21 cellular contexts compared by ENCODE assay signal in genomic region chr10:11294831-11295230, GRCh38.
DNase-seq lines count a peak whose midpoint lies in the region; TF ChIP-seq lines count a peak whose summit lies in the region.
"Had no signal": no experiment of that assay in that cellular context is flagged by ENCODE, and none has a peak within 500 bp of the region (broad histone marks: within the 10 kb centered on the region; RNA-seq: fewer than 3 reads in every experiment).

No MANE protein-coding gene starts in this region.

- WGBS in adrenal gland, 4 donors, result 52 to 69% (median 58%) methylated on average over 4 of the region's 4 CpGs

- TF ChIP-seq CTCF in type B pancreatic cell (conservative IDR thresholded peaks at IDR 0.05) (no peak), adrenal gland (IDR thresholded peaks at IDR 0.05) (no peak)

- H3K9me3 ChIP-seq in adrenal gland (replicated peaks in 1 of 3), result no peaks in the 10 kb centered on the region
- H3K9me3 ChIP-seq: BE2C, HAP-1, heart right ventricle, stomach, thyroid gland had no signal

- no peaks in the 10 kb centered on the region for H3K27me3 ChIP-seq in adrenal gland
- H3K27me3 ChIP-seq: BE2C, heart right ventricle, stomach, thyroid gland had no signal

- no peak for TF ChIP-seq POLR2A in adrenal gland (IDR thresholded peaks at IDR 0.05)

- H3K27me3 Mint-ChIP-seq in activated naive CD4-positive, alpha-beta T cell treated with anti-CD3 and anti-CD28 coated beads, Interleukin-2, amount 10 ng/mL, durations not matched to agents 7 days and 5 days, result no peaks in the 10 kb centered on the region
- no peaks in the 10 kb centered on the region for H3K27me3 Mint-ChIP-seq in activated naive CD8-positive, alpha-beta T cell treated with anti-CD3 and anti-CD28 coated beads for 36 hours
- peaks cover 3 to 42% (median 33%) of the 10 kb centered on the region in 3 donors for H3K27me3 Mint-ChIP-seq in immature natural killer cell (ENCODE audit: low read depth in 3 of 3)
- H3K27me3 Mint-ChIP-seq in type B pancreatic cell, result no peaks in the 10 kb centered on the region
- H3K27me3 Mint-ChIP-seq: brain had no signal

- no peaks in the 10 kb centered on the region for H3K9me3 Mint-ChIP-seq in activated naive CD4-positive, alpha-beta T cell treated with anti-CD3 and anti-CD28 coated beads, Interleukin-2, amount 10 ng/mL, durations not matched to agents 7 days and 5 days
- H3K9me3 Mint-ChIP-seq in activated naive CD8-positive, alpha-beta T cell treated with anti-CD3 and anti-CD28 coated beads for 36 hours, result no peaks in the 10 kb centered on the region
- H3K9me3 Mint-ChIP-seq in immature natural killer cell, result no peaks in the 10 kb centered on the region
- H3K9me3 Mint-ChIP-seq in type B pancreatic cell, result no peaks in the 10 kb centered on the region
- H3K9me3 Mint-ChIP-seq: activated T-helper 1 cell treated with anti-CD3 and anti-CD28 coated beads, Interleukin-12 subunit alpha, Interleukin-12 subunit beta, Interleukin-2, Interleukin-4 antibody, amounts not matched to agents 30 ng/mL and 10 ng/mL and 1 ng/mL, durations not matched to agents 14 hours and 24 hours and 36 hours; brain; T-helper 1 cell treated with Interleukin-12 subunit alpha and Interleukin-12 subunit beta and Interleukin-4 antibody, amounts not matched to agents 30 μg/mL and 1 μg/mL, for 36 hours had no signal

- H3K36me3 Mint-ChIP-seq in activated naive CD4-positive, alpha-beta T cell treated with anti-CD3 and anti-CD28 coated beads, Interleukin-2, amount 10 ng/mL, durations not matched to agents 7 days and 5 days, result peaks cover 86% of the 10 kb centered on the region
- H3K36me3 Mint-ChIP-seq in activated naive CD8-positive, alpha-beta T cell treated with anti-CD3 and anti-CD28 coated beads for 36 hours, result peaks cover 75% of the 10 kb centered on the region
- H3K36me3 Mint-ChIP-seq in immature natural killer cell (peaks cover 26 to 66% (median 56%) of the 10 kb centered on the region in 3 donors), type B pancreatic cell (no peaks in the 10 kb centered on the region)

- H3K4me3 Mint-ChIP-seq in activated naive CD4-positive, alpha-beta T cell treated with anti-CD3 and anti-CD28 coated beads, Interleukin-2, amount 10 ng/mL, durations not matched to agents 7 days and 5 days, result no peak overlapping the region
- H3K4me3 Mint-ChIP-seq in activated naive CD8-positive, alpha-beta T cell treated with anti-CD3 and anti-CD28 coated beads for 36 hours, result no peak overlapping the region
- no peak overlapping the region for H3K4me3 Mint-ChIP-seq in immature natural killer cell
- peak overlapping the region; percentile 25 for H3K4me3 Mint-ChIP-seq in type B pancreatic cell
- H3K4me3 Mint-ChIP-seq: activated T-helper 1 cell treated with anti-CD3 and anti-CD28 coated beads, Interleukin-12 subunit alpha, Interleukin-12 subunit beta, Interleukin-2, Interleukin-4 antibody, amounts not matched to agents 30 ng/mL and 10 ng/mL and 1 ng/mL, durations not matched to agents 14 hours and 24 hours and 36 hours; brain; T-helper 1 cell treated with Interleukin-12 subunit alpha and Interleukin-12 subunit beta and Interleukin-4 antibody, amounts not matched to agents 30 μg/mL and 1 μg/mL, for 36 hours had no signal

- H3K4me1 Mint-ChIP-seq in activated naive CD4-positive, alpha-beta T cell treated with anti-CD3 and anti-CD28 coated beads, Interleukin-2, amount 10 ng/mL, durations not matched to agents 7 days and 5 days, result peaks cover 4% of the 10 kb centered on the region
- H3K4me1 Mint-ChIP-seq in activated naive CD8-positive, alpha-beta T cell treated with anti-CD3 and anti-CD28 coated beads for 36 hours, result peaks cover 39% of the 10 kb centered on the region
- H3K4me1 Mint-ChIP-seq in immature natural killer cell, result peaks cover 50 to 90% of the 10 kb centered on the region in 2 donors
- H3K4me1 Mint-ChIP-seq in type B pancreatic cell (ENCODE audit: unreplicated experiment), result peaks cover 5% of the 10 kb centered on the region

- H3K4me1 ChIP-seq in adrenal gland (replicated peaks in 1 of 2), result no peaks in the 10 kb centered on the region
- H3K4me1 ChIP-seq: BE2C, HAP-1, stomach, thyroid gland had no signal

- peak overlapping the region; percentile 28 for H3K27ac Mint-ChIP-seq in activated naive CD4-positive, alpha-beta T cell treated with anti-CD3 and anti-CD28 coated beads, Interleukin-2, amount 10 ng/mL, durations not matched to agents 7 days and 5 days
- H3K27ac Mint-ChIP-seq in activated naive CD8-positive, alpha-beta T cell treated with anti-CD3 and anti-CD28 coated beads for 36 hours, result peak overlapping the region; percentile 55
- H3K27ac Mint-ChIP-seq in immature natural killer cell (peak overlapping the region in 5 of 6 donors; percentile 46 to 76 (median 67)), type B pancreatic cell (peak overlapping the region; percentile 94)
- H3K27ac Mint-ChIP-seq: activated T-helper 1 cell treated with anti-CD3 and anti-CD28 coated beads, Interleukin-12 subunit alpha, Interleukin-12 subunit beta, Interleukin-2, Interleukin-4 antibody, amounts not matched to agents 30 ng/mL and 10 ng/mL and 1 ng/mL, durations not matched to agents 14 hours and 24 hours and 36 hours; T-helper 1 cell treated with Interleukin-12 subunit alpha and Interleukin-12 subunit beta and Interleukin-4 antibody, amounts not matched to agents 30 μg/mL and 1 μg/mL, for 36 hours had no signal

- no peak for DNase-seq in activated naive CD4-positive, alpha-beta T cell treated with anti-CD3 and anti-CD28 coated beads, Interleukin-2, amount 10 ng/mL, durations not matched to agents 7 days and 5 days
- no peak for DNase-seq in activated naive CD4-positive, alpha-beta T cell treated with anti-CD3 and anti-CD28 coated beads, Interleukin-2, amount 50 U/mL, for 16 hours
- no peak for DNase-seq in activated naive CD8-positive, alpha-beta T cell treated with anti-CD3 and anti-CD28 coated beads for 36 hours
- no peak for DNase-seq in immature natural killer cell
- no peak for DNase-seq in type B pancreatic cell (ENCODE audit: extremely low spot score, unreplicated experiment)
- DNase-seq in COLO668 (lab: John Stamatoyannopoulos, UW; ENCODE audit: unreplicated experiment), result no peak
- no peak for DNase-seq in adrenal gland
- DNase-seq: activated CD4-positive, alpha-beta T cell treated with anti-CD3 and anti-CD28 coated beads for 1 hour; BE2C; foreskin melanocyte; GDM1; heart right ventricle; IMR-90; NCI-H446; NCI-H774; stomach; thyroid gland had no signal

- CTCF ChIA-PET in activated naive CD4-positive, alpha-beta T cell treated with anti-CD3 and anti-CD28 coated beads, Interleukin-2, amount 10 ng/mL, durations not matched to agents 7 days and 5 days (lab: Charles Lee), result interaction anchor here (0.7 to 0.8 kb wide), 2 partner anchors 16 to 376 kb away, joined by 3 read pairs; no protein-coding TSS in a partner anchor

- no peaks in the 10 kb centered on the region for H3K36me3 ChIP-seq in adrenal gland (replicated peaks in 1 of 2)
- H3K36me3 ChIP-seq: BE2C, HAP-1 had no signal

- H3K4me3 ChIP-seq in adrenal gland, result no peak overlapping the region
- H3K4me3 ChIP-seq: HAP-1, heart right ventricle, stomach, thyroid gland had no signal

- H3K27ac ChIP-seq in adrenal gland, result no peak overlapping the region
- H3K27ac ChIP-seq: heart right ventricle, stomach, thyroid gland had no signal

- intact Hi-C loops in adrenal gland (cut with DNase I), result no loop called here

Comparison
In these comparisons a context has a peak if more than half of its experiments do, and no peak if none do; other contexts are left out.
1. H3K27ac Mint-ChIP-seq: peak in every context shown above with its lines; median percentile 94 in type B pancreatic cell; 67 in immature natural killer cell; 55 in activated naive CD8-positive, alpha-beta T cell treated with anti-CD3 and anti-CD28 coated beads for 36 hours; 28 in activated naive CD4-positive, alpha-beta T cell treated with anti-CD3 and anti-CD28 coated beads, Interleukin-2, amount 10 ng/mL, durations not matched to agents 7 days and 5 days.